In the genomic region with DNA sequence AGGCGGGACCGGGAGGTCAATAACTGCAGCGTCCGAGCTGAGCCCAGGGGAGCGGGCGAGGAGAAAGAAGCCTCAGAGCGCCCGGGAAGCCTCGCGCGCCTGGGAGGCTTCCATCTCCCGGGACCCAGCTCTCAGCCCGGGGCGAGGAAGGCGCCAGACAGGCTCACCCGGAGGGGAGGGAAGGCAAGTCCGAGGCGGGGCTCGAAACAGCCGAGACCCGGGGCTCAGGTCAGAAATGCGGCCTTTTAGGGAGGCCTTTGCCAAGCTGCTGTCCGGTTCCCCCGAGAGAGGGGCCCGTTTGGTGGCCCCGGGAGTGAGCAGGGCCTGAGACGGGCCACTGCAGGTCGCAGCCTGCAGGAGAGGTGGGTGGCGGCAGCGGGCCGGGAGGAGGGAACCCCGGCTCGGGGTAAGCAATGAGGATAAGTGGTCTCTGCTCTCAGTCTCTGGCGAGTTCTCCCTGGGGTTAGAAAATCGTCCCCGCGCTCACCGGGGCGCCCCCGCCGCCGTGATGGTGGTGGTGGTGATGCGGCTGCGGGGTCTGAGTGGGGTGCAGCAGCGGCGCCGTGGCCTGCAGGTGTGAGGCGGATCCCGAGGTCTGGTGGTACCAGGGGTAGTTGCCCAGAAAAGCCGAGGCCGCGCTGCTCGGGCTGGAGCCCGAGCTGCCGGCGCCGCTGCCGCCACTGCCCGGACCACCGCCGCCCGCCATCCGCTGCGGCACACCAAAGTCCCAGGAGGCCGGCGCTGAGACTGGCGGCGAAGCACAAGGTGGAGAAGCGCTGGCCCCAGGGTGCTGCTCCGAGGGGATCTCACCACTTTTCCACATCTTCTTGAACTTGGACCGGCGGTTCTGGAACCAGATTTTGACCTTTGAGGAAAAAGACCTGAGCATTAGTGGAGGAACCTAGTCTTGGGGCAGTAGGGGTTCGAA, we compare ENCODE assay signal across 1 cellular context.
A peak's percentile ranks its signal among the peaks of the same experiment; 100 is the strongest.
TF ChIP-seq lines count a peak whose summit lies in the region.

No MANE protein-coding gene starts in this region.

TF ChIP-seq in GM12878, 131 proteins besides CTCF, POLR2A, EP300 and RAD21:
- TF ChIP-seq SREBF1 (IDR thresholded peaks at IDR 0.05; ENCODE audit: low read length) (no peak), SUZ12 (IDR thresholded peaks at IDR 0.05; ENCODE audit: unreplicated experiment) (peak; percentile 80), YY1 (IDR thresholded peaks at IDR 0.05; ENCODE audit: low read depth, low read length) (0 out of 2 replicates have a peak, but pooled peaks have one; percentile 7)
